32 cellular contexts compared by ENCODE assay signal in genomic region chr19:14648506-14648905, GRCh38. TPM values are rescaled to one million over a fixed set of nuclear protein-coding genes. Genes with fewer than 3 reads are reported as not detected.
"Had no signal": no experiment of that assay in that cellular context is flagged by ENCODE, and none has a peak within 500 bp of the region (broad histone marks: within the 10 kb centered on the region; RNA-seq: fewer than 3 reads in every experiment).

No MANE protein-coding gene starts in this region.

- H3K4me3 Mint-ChIP-seq: stimulated activated effector memory CD8-positive, alpha-beta T cell treated with anti-CD3 and anti-CD28 coated beads, Interleukin-12 subunit alpha, Interleukin-12 subunit beta, amount 100 ng/mL, for 72 hours; stimulated activated memory B cell treated with anti-CD40 and anti-IgM and Interleukin-4, amounts not matched to agents 10 μg/mL and 1 μg/mL and 100 μg/mL, for 72 hours; stimulated activated naive B cell treated with anti-CD40 and anti-IgM and Interleukin-4, amounts not matched to agents 10 μg/mL and 1 μg/mL and 100 μg/mL, for 72 hours; stimulated activated naive CD8-positive, alpha-beta T cell treated with anti-CD3 and anti-CD28 coated beads, Interleukin-15, amount 100 ng/mL, for 72 hours; stimulated activated naive CD8-positive, alpha-beta T cell treated with anti-CD3 and anti-CD28 coated beads, Interleukin-15, Interleukin-2, amounts not matched to agents 100 ng/mL and 50 ng/mL, for 24 hours; type B pancreatic cell had no signal

- H3K4me1 Mint-ChIP-seq: stimulated activated naive CD8-positive, alpha-beta T cell treated with anti-CD3 and anti-CD28 coated beads, Interleukin-15, amount 100 ng/mL, for 72 hours had no signal

- H3K4me1 ChIP-seq: stomach, suprapubic skin, testis, thyroid gland, tibial artery, tibial nerve, transverse colon, upper lobe of left lung, upper lobe of right lung, uterus, vagina had no signal

- DNase-seq: stimulated activated CD4-positive, alpha-beta T cell treated with anti-CD3 and anti-CD28 coated beads, Interleukin-2, amount 100 ng/mL, for 48 hours; stimulated activated CD4-positive, alpha-beta T cell treated with anti-CD3 and anti-CD28 coated beads, Interleukin-4, amount 100 ng/mL, for 1 hour; stimulated activated CD4-positive, alpha-beta T cell treated with anti-CD3 and anti-CD28 coated beads, Interleukin-4, amount 100 ng/mL, for 24 hours; stimulated activated CD4-positive, alpha-beta T cell treated with anti-CD3 and anti-CD28 coated beads, Interleukin-4, amount 100 ng/mL, for 4 hours; stimulated activated CD8-positive, alpha-beta memory T cell treated with anti-CD3 and anti-CD28 coated beads, Interleukin-4, amount 100 ng/mL, for 48 hours; stimulated activated naive B cell treated with anti-CD40 and anti-IgM and Interleukin-4, amounts not matched to agents 10 μg/mL and 1 μg/mL and 100 μg/mL, for 72 hours; stimulated activated naive CD4-positive, alpha-beta T cell; stimulated activated naive CD4-positive, alpha-beta T cell treated with Interleukin-2 at 50 U/mL for 16 hours; stimulated activated naive CD8-positive, alpha-beta T cell treated with anti-CD3 and anti-CD28 coated beads, Interleukin-15, amount 100 ng/mL, for 72 hours; stimulated activated naive CD8-positive, alpha-beta T cell treated with anti-CD3 and anti-CD28 coated beads, Interleukin-15, Interleukin-2, amounts not matched to agents 100 U/mL and 50 U/mL, for 24 hours; stomach; substantia nigra; testis; thyroid gland; transverse colon; trophoblast cell; upper lobe of left lung; upper lobe of right lung; uterus had no signal

- H3K27ac Mint-ChIP-seq: stimulated activated effector memory CD8-positive, alpha-beta T cell treated with anti-CD3 and anti-CD28 coated beads, Interleukin-12 subunit alpha, Interleukin-12 subunit beta, amount 100 ng/mL, for 72 hours; stimulated activated memory B cell treated with anti-CD40 and anti-IgM and Interleukin-4, amounts not matched to agents 10 μg/mL and 1 μg/mL and 100 μg/mL, for 72 hours; stimulated activated naive B cell treated with anti-CD40 and anti-IgM and Interleukin-4, amounts not matched to agents 10 μg/mL and 1 μg/mL and 100 μg/mL, for 72 hours; stimulated activated naive CD8-positive, alpha-beta T cell treated with anti-CD3 and anti-CD28 coated beads, Interleukin-15, amount 100 ng/mL, for 72 hours; stimulated activated naive CD8-positive, alpha-beta T cell treated with anti-CD3 and anti-CD28 coated beads, Interleukin-15, Interleukin-2, amounts not matched to agents 100 ng/mL and 50 ng/mL, for 24 hours; type B pancreatic cell had no signal

- H3K27me3 Mint-ChIP-seq: type B pancreatic cell had no signal

- H3K9me3 Mint-ChIP-seq: stimulated activated naive CD8-positive, alpha-beta T cell treated with anti-CD3 and anti-CD28 coated beads, Interleukin-15, Interleukin-2, amounts not matched to agents 100 ng/mL and 50 ng/mL, for 24 hours; type B pancreatic cell had no signal

- H3K4me3 ChIP-seq: stomach, suprapubic skin, testis, thoracic aorta, thyroid gland, tibial artery, tibial nerve, transverse colon, upper lobe of left lung, upper lobe of right lung, uterus, vagina had no signal

- H3K27me3 ChIP-seq: testis, thyroid gland, tibial nerve, transverse colon, upper lobe of left lung, upper lobe of right lung, uterus, vagina had no signal

- H3K36me3 ChIP-seq: stomach, suprapubic skin, thoracic aorta, thyroid gland, tibial artery, tibial nerve, transverse colon, upper lobe of left lung, upper lobe of right lung, uterus, vagina had no signal

- H3K36me3 Mint-ChIP-seq: stimulated activated effector memory CD8-positive, alpha-beta T cell treated with anti-CD3 and anti-CD28 coated beads, Interleukin-12 subunit alpha, Interleukin-12 subunit beta, amount 100 ng/mL, for 72 hours; type B pancreatic cell had no signal

- FAIRE-seq: urothelium cell line had no signal

- H3K27ac ChIP-seq: stomach, suprapubic skin, testis, thoracic aorta, thyroid gland, tibial artery, tibial nerve, transverse colon, upper lobe of left lung, upper lobe of right lung, uterus, vagina had no signal

- ATAC-seq: stimulated activated effector memory CD8-positive, alpha-beta T cell treated with anti-CD3 and anti-CD28 coated beads, Interleukin-12 subunit alpha, Interleukin-12 subunit beta, amount 100 ng/mL, for 72 hours; stimulated activated memory B cell treated with anti-CD40 and anti-IgM and Interleukin-4, amounts not matched to agents 10 μg/mL and 1 μg/mL and 100 μg/mL, for 72 hours; stimulated activated naive B cell treated with anti-CD40 and anti-IgM and Interleukin-4, amounts not matched to agents 10 μg/mL and 1 μg/mL and 100 μg/mL, for 72 hours; stimulated activated naive CD8-positive, alpha-beta T cell treated with anti-CD3 and anti-CD28 coated beads, Interleukin-15, amount 100 ng/mL, for 72 hours; stimulated activated naive CD8-positive, alpha-beta T cell treated with anti-CD3 and anti-CD28 coated beads, Interleukin-15, Interleukin-2, amounts not matched to agents 100 U/mL and 50 U/mL, for 24 hours; upper lobe of right lung had no signal

- H3K9me3 ChIP-seq: suprapubic skin, testis, thoracic aorta, thyroid gland, tibial artery, tibial nerve, transverse colon, upper lobe of left lung, upper lobe of right lung, uterus, vagina had no signal

RNA-seq across cellular contexts. Expression of gene ADGRE3, which starts 26.1 kb away (rescaled TPM):
- total RNA-seq: suprapubic skin, temporal lobe, thoracic aorta, tibial nerve, transverse colon, ureter, vagina had no signal
- polyA plus RNA-seq: stomach, urinary bladder had no signal
